In the genomic region with DNA sequence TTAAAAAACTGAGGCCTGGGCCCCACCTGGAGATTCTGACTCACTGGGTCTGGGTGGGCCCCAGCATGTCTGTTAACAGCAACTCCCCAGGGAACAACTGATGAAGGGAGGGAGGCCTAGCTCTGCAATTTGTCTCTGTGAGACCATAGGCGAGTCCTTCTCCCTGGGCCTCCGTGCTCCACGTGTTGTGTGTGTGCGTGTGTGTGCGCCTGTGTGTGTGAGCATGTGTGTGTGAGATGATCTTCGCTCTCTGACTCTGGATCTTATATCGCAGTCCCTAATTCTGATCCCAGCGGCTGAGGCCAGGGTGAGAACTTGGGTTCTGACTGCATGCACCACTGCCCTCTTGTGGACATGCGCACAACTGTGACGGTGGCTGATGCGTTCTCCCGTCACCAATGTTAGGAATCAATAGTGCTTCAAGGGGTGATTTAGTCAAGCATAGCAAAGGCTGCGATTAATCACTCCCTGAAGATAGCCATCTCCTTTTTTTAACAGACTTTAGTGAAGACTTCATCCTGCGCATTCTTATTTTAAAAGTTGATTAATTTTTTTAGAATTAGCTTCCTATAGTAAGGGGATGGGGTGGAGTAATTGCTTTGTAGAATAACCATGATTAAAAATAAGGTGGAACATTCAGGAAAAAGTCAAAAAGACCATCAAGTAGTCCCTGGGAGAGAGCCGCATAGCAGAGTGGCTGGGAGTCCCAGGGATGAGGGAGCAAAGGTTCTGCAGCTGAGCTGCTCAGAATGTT, we compare ENCODE assay signal across 8 cellular contexts.
DNase-seq lines count a peak whose midpoint lies in the region; ATAC-seq lines count a peak whose summit lies in the region.

No MANE protein-coding gene starts in this region.

- H2BK120ac ChIP-seq in mesendoderm (ENCODE audit: low read depth, low read length) = no peak overlapping the region

- peak; percentile 88 for ATAC-seq in GM19351 (IDR thresholded peaks at IDR 0.05; ENCODE audit: unreplicated experiment)
- ATAC-seq in HG03469 (IDR thresholded peaks at IDR 0.05; ENCODE audit: unreplicated experiment) = peak; percentile 67

- H3K56ac ChIP-seq in mesendoderm (ENCODE audit: low read length) = peak overlapping the region; percentile 71

- no peak overlapping the region for H4K5ac ChIP-seq in mesendoderm (ENCODE audit: low read length)

- intact Hi-C loops in activated CD4-positive, alpha-beta memory T cell treated with anti-CD3 and anti-CD28 coated beads for 36 hours (cut with micrococcal nuclease) = loop anchor here (1.0 to 2.0 kb wide), 4 partner anchors 62 to 204 kb away; partner anchors contain the start of gene USP24

- no peak overlapping the region for H3K4ac ChIP-seq in mesendoderm (ENCODE audit: low read depth, low read length)

- no peak overlapping the region for H2BK5ac ChIP-seq in mesendoderm (ENCODE audit: low read length)

- peaks cover 1% of the 10 kb centered on the region for H3K27me3 Mint-ChIP-seq in activated CD4-positive, alpha-beta memory T cell treated with anti-CD3 and anti-CD28 coated beads for 36 hours

- H3K4me3 Mint-ChIP-seq in activated CD4-positive, alpha-beta memory T cell treated with anti-CD3 and anti-CD28 coated beads for 36 hours = no peak overlapping the region

- H3K27ac ChIP-seq in mesendoderm (ENCODE audit: low read depth, low read length) = no peak overlapping the region

- no peak overlapping the region for H3K4me3 ChIP-seq in mesendoderm (ENCODE audit: low read length)

- no peak overlapping the region for H3K23ac ChIP-seq in mesendoderm (ENCODE audit: low read length)

- POLR2A ChIA-PET in activated CD4-positive, alpha-beta memory T cell treated with anti-CD3 and anti-CD28 coated beads for 36 hours (lab: Charles Lee) = interaction anchor here (0.7 to 1.1 kb wide), 2 partner anchors 138 to 149 kb away, joined by 3 read pairs; no protein-coding TSS in a partner anchor

- no peak overlapping the region for H4K8ac ChIP-seq in mesendoderm (ENCODE audit: low read depth, low read length)

- no peak overlapping the region for H3K4me2 ChIP-seq in mesendoderm (ENCODE audit: low read length)

- peaks cover 2% of the 10 kb centered on the region for H3K4me1 ChIP-seq in mesendoderm (ENCODE audit: control insufficient read depth, low read depth, low read length)

- H3K4me1 Mint-ChIP-seq in activated CD4-positive, alpha-beta memory T cell treated with anti-CD3 and anti-CD28 coated beads for 36 hours (ENCODE audit: low read depth) = peaks cover 26% of the 10 kb centered on the region

- no peaks in the 10 kb centered on the region for H3K79me1 ChIP-seq in mesendoderm (ENCODE audit: low read length)

- DNase-seq in C1 segment of cervical spinal cord (lab: John Stamatoyannopoulos, UW) (peak in 12 of 14 donors; percentile 21 to 76 (median 55)), NCI-H69 (lab: John Stamatoyannopoulos, UW) (peak; percentile 65), mesendoderm (peak; percentile 88)
- peak; percentile 90 for DNase-seq in activated CD4-positive, alpha-beta memory T cell treated with anti-CD3 and anti-CD28 coated beads for 36 hours
- peak; percentile 58 for DNase-seq in effector CD8-positive, alpha-beta T cell (lab: John Stamatoyannopoulos, UW)
- DNase-seq in stimulated activated CD8-positive, alpha-beta memory T cell treated with anti-CD3 and anti-CD28 coated beads, Interleukin-2, amount 100 ng/mL, for 48 hours (ENCODE audit: low read depth in 2 of 2) = peak; percentile 66 to 72

- WGBS in mesendoderm (ENCODE audit: extremely low coverage, insufficient coverage, low lambda C conversion rate) = no CpG with 5 or more reads among the region's 15 CpGs

- no peak overlapping the region for H2BK15ac ChIP-seq in mesendoderm (replicated peaks; ENCODE audit: low read depth)

- no peak overlapping the region for H3K18ac ChIP-seq in mesendoderm (ENCODE audit: low read length)

- H3K36me3 ChIP-seq in mesendoderm (ENCODE audit: control insufficient read depth, insufficient read depth, low read length) = no peaks in the 10 kb centered on the region

- no peak overlapping the region for H2AK5ac ChIP-seq in mesendoderm (ENCODE audit: low read length)

- peak overlapping the region; percentile 49 for H3K27ac Mint-ChIP-seq in activated CD4-positive, alpha-beta memory T cell treated with anti-CD3 and anti-CD28 coated beads for 36 hours

- no peaks in the 10 kb centered on the region for H3K36me3 Mint-ChIP-seq in activated CD4-positive, alpha-beta memory T cell treated with anti-CD3 and anti-CD28 coated beads for 36 hours

- CTCF ChIA-PET in activated CD4-positive, alpha-beta memory T cell treated with anti-CD3 and anti-CD28 coated beads for 36 hours (lab: Charles Lee) = interaction anchor here (0.6 to 5.6 kb wide), 28 partner anchors 9 to 331 kb away, joined by 3 to 83 read pairs (median 5); no protein-coding TSS in a partner anchor

- H3K9me3 Mint-ChIP-seq in activated CD4-positive, alpha-beta memory T cell treated with anti-CD3 and anti-CD28 coated beads for 36 hours = no peaks in the 10 kb centered on the region

- no peaks in the 10 kb centered on the region for H3K27me3 ChIP-seq in mesendoderm (ENCODE audit: insufficient read depth, low read length, poor library complexity)

- H3K9ac ChIP-seq in mesendoderm (ENCODE audit: low read length) = no peak overlapping the region

- no peaks in the 10 kb centered on the region for H3K79me2 ChIP-seq in mesendoderm (ENCODE audit: control insufficient read depth, insufficient read depth, low read length)
